ENCODE assay signal across 9 cellular contexts in genomic region chr17:8375738-8376259, GRCh38. TPM values are rescaled to one million over a fixed set of nuclear protein-coding genes. Genes with fewer than 3 reads are reported as not detected.
DNase-seq lines count a peak whose midpoint lies in the region; ATAC-seq and TF ChIP-seq lines count a peak whose summit lies in the region.
"Had no signal": no experiment of that assay in that cellular context is flagged by ENCODE, and none has a peak within 500 bp of the region (broad histone marks: within the 10 kb centered on the region; RNA-seq: fewer than 3 reads in every experiment).

No MANE protein-coding gene starts in this region.

- H3K27ac Mint-ChIP-seq in nephron progenitor cell: peak overlapping the region; percentile 77

- ATAC-seq in activated T-cell treated with anti-CD3 and anti-CD28 coated beads, Interleukin-2, amount 50 U/mL, for 4 hours: peak; percentile 3 to 6
- peak; percentile 35 for ATAC-seq in esophagus mucosa
- ATAC-seq in HG03196 (IDR thresholded peaks at IDR 0.05; ENCODE audit: unreplicated experiment): no peak
- no peak for ATAC-seq in HG03045 (IDR thresholded peaks at IDR 0.05; ENCODE audit: unreplicated experiment)

- peak overlapping the region; percentile 85 for H3K4me3 Mint-ChIP-seq in activated T-cell treated with anti-CD3 and anti-CD28 coated beads, Interleukin-2, amount 50 U/mL, for 4 hours
- peak overlapping the region; percentile 87 for H3K4me3 Mint-ChIP-seq in nephron progenitor cell

- H3K36me3 Mint-ChIP-seq in activated T-cell treated with anti-CD3 and anti-CD28 coated beads, Interleukin-2, amount 50 U/mL, for 4 hours (ENCODE audit: insufficient read depth): peaks cover 40% of the 10 kb centered on the region
- peaks cover 64% of the 10 kb centered on the region for H3K36me3 Mint-ChIP-seq in nephron progenitor cell (ENCODE audit: low read depth)

- TF ChIP-seq CTCF in nephron progenitor cell (IDR thresholded peaks at IDR 0.05): no peak

- H3K9me3 Mint-ChIP-seq in activated T-cell treated with anti-CD3 and anti-CD28 coated beads, Interleukin-2, amount 50 U/mL, for 4 hours: no peaks in the 10 kb centered on the region
- H3K9me3 Mint-ChIP-seq in nephron progenitor cell: no peaks in the 10 kb centered on the region

- no peaks in the 10 kb centered on the region for H3K27me3 Mint-ChIP-seq in activated T-cell treated with anti-CD3 and anti-CD28 coated beads, Interleukin-2, amount 50 U/mL, for 4 hours (ENCODE audit: low read depth)
- H3K27me3 Mint-ChIP-seq in nephron progenitor cell (ENCODE audit: low read depth, poor library complexity): no peaks in the 10 kb centered on the region

- no peak for DNase-seq in activated T-cell treated with anti-CD3 and anti-CD28 coated beads, Interleukin-2, amount 50 U/mL, for 4 hours
- DNase-seq in activated T-cell treated with anti-CD3 and anti-CD28 coated beads, Interleukin-2, amount 50 U/mL, for 1 hour: no peak
- DNase-seq in SK-N-DZ (ENCODE audit: low spot score) (peak; percentile 46), nephron progenitor cell (no peak), OCI-M1 (lab: John Stamatoyannopoulos, UW) (no peak)

- peaks cover 52% of the 10 kb centered on the region for H3K4me1 Mint-ChIP-seq in activated T-cell treated with anti-CD3 and anti-CD28 coated beads, Interleukin-2, amount 50 U/mL, for 4 hours (ENCODE audit: low read depth)
- peaks cover 62% of the 10 kb centered on the region for H3K4me1 Mint-ChIP-seq in nephron progenitor cell

RNA-seq across cellular contexts. Expression of gene RPL26, which starts 7.2 kb away (rescaled TPM):
- 1,000 to 10,000 TPM; 2,326 to 2,535 (median 2,364) TPM for total RNA-seq in activated T-cell treated with anti-CD3 and anti-CD28 coated beads, Interleukin-2, amount 50 U/mL, for 4 hours
- 9,066 and 9,623 TPM in 2 replicates for polyA plus RNA-seq in SK-N-DZ (2014; cell fraction: cytosol; rRNA removed)
- polyA plus RNA-seq in SK-N-DZ (2014; cell fraction: nucleus; rRNA removed): 5,950 and 8,545 TPM in 2 replicates
- total RNA-seq in esophagus mucosa: 1,742 TPM

RNA-seq across cellular contexts. Expression of gene RNF222, which starts 21.8 kb away (rescaled TPM):
- total RNA-seq in activated T-cell treated with anti-CD3 and anti-CD28 coated beads, Interleukin-2, amount 50 U/mL, for 4 hours: under 1 TPM in 2 of 3 donors, not detected in 1; 0.11 to 0.13 TPM
- 0.21 TPM in 1 of 2 replicates, not detected in the other for polyA plus RNA-seq in SK-N-DZ (2014; cell fraction: cytosol; rRNA removed)
- polyA plus RNA-seq in SK-N-DZ (2014; cell fraction: nucleus; rRNA removed): 0.81 TPM in 1 of 2 replicates, not detected in the other
- total RNA-seq in esophagus mucosa: 10.8 TPM
- total RNA-seq: dermis microvascular lymphatic vessel endothelial cell had no signal

RNA-seq across cellular contexts. Expression of gene ODF4, which starts 36.2 kb away (rescaled TPM):
- total RNA-seq in activated T-cell treated with anti-CD3 and anti-CD28 coated beads, Interleukin-2, amount 50 U/mL, for 4 hours: not detected
- polyA plus RNA-seq in SK-N-DZ (2014; cell fraction: cytosol; rRNA removed): not detected in 2 replicates
- not detected in 2 replicates for polyA plus RNA-seq in SK-N-DZ (2014; cell fraction: nucleus; rRNA removed)
- not detected for total RNA-seq in esophagus mucosa
- total RNA-seq: dermis microvascular lymphatic vessel endothelial cell had no signal

RNA-seq across cellular contexts. Expression of gene NDEL1, which starts 59.9 kb away (rescaled TPM):
- total RNA-seq in activated T-cell treated with anti-CD3 and anti-CD28 coated beads, Interleukin-2, amount 50 U/mL, for 4 hours: 10 to 100 TPM; 49.0 to 51.7 (median 51.4) TPM
- polyA plus RNA-seq in SK-N-DZ (2014; cell fraction: cytosol; rRNA removed): 23.3 and 28.6 TPM in 2 replicates
- polyA plus RNA-seq in SK-N-DZ (2014; cell fraction: nucleus; rRNA removed): 18.4 and 32.4 TPM in 2 replicates
- total RNA-seq in esophagus mucosa: 75.9 TPM

Comparison
In these comparisons a context has a peak if more than half of its experiments do, and no peak if none do; other contexts are left out.
1. ATAC-seq: peak in activated T-cell treated with anti-CD3 and anti-CD28 coated beads, Interleukin-2, amount 50 U/mL, for 4 hours (2 of 2) and esophagus mucosa (single experiment); none in HG03196 (single experiment) and HG03045 (single experiment).
2. RNA of gene RNF222, which starts 21.8 kb away (total RNA-seq): 10.8 TPM in esophagus mucosa (single experiment); 0.11 to 0.13 TPM in activated T-cell treated with anti-CD3 and anti-CD28 coated beads, Interleukin-2, amount 50 U/mL, for 4 hours; every median in the first group is over 10 times any median in the second.